In the genomic region with DNA sequence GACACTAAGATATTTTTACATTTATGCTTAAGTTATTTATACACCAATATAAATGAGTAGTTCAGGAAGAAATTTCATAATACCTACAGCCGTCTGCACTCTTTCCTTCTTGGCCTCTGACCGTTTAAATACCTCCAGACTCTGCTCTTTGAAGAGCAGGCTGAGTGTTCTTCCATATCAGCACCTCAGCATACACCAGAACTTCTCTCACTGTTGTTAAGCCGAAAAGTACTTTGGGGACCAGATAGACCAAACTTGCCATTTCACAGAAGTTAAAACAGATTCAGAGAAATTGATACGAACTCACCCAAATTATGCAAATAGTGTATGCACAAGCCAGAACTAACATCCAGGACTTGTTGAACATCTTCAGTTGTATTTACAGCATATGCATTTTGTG, we compare ENCODE assay signal across 1 cellular context.
TF ChIP-seq lines count a peak whose summit lies in the region.

No MANE protein-coding gene starts in this region.

TF ChIP-seq in K562, 482 proteins besides CTCF, POLR2A, EP300 and RAD21:
- TF ChIP-seq JUND (IDR thresholded peaks at IDR 0.05; ENCODE audit: borderline replicate concordance, low read depth, low read length): 0 out of 2 replicates have a peak, but pooled peaks have one; percentile 26
- no peak for TF ChIP-seq JUND (tag; IDR thresholded peaks at IDR 0.05; ENCODE audit: borderline replicate concordance, low read depth, low read length)
- no peak for TF ChIP-seq TAF15 (IDR thresholded peaks at IDR 0.05; ENCODE audit: low read depth, low read length)
- TF ChIP-seq CBFA2T2 (conservative IDR thresholded peaks at IDR 0.05): peak; percentile 59
- 0 out of 2 replicates have a peak, but pooled peaks have one; percentile 11 for TF ChIP-seq SMARCA4 (IDR thresholded peaks at IDR 0.05)
- TF ChIP-seq, protein P1, sequence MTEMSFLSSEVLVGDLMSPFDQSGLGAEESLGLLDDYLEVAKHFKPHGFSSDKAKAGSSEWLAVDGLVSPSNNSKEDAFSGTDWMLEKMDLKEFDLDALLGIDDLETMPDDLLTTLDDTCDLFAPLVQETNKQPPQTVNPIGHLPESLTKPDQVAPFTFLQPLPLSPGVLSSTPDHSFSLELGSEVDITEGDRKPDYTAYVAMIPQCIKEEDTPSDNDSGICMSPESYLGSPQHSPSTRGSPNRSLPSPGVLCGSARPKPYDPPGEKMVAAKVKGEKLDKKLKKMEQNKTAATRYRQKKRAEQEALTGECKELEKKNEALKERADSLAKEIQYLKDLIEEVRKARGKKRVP (CRISPR knock-in tag; IDR thresholded peaks at IDR 0.05): no peak
- peak; percentile 61; the same call in 1 of the 2 replicates for TF ChIP-seq DPF2 (IDR thresholded peaks at IDR 0.05)
- TF ChIP-seq CBFA2T3 (IDR thresholded peaks at IDR 0.05): peak; percentile 80
- TF ChIP-seq STAT5A (IDR thresholded peaks at IDR 0.05; ENCODE audit: borderline replicate concordance, low read length): peak; percentile 62
- no peak for TF ChIP-seq DDX20 (tag; IDR thresholded peaks at IDR 0.05; ENCODE audit: low read depth)
- peak; percentile 33; the same call in 1 of the 2 replicates for TF ChIP-seq TAL1 (IDR thresholded peaks at IDR 0.05)
- no peak for TF ChIP-seq RBM14 (IDR thresholded peaks at IDR 0.05; ENCODE audit: borderline replicate concordance, insufficient read depth, low read depth, low read length)
- peak; percentile 59 for TF ChIP-seq TCF3 (CRISPR knock-in tag; IDR thresholded peaks at IDR 0.05)
- peak; percentile 70 for TF ChIP-seq ARID1B (IDR thresholded peaks at IDR 0.05)
- TF ChIP-seq PML (IDR thresholded peaks at IDR 0.05; ENCODE audit: low read length): no peak
- TF ChIP-seq NCOR1 (IDR thresholded peaks at IDR 0.05): peak; percentile 61
- no peak for TF ChIP-seq CBX3 (IDR thresholded peaks at IDR 0.05; ENCODE audit: borderline replicate concordance in 1 of 2, low read length in 2 of 2)
- TF ChIP-seq TEAD4 (IDR thresholded peaks at IDR 0.05; ENCODE audit: low read length): peak; percentile 51
- TF ChIP-seq TEAD4 (CRISPR knock-in tag; IDR thresholded peaks at IDR 0.05; ENCODE audit: borderline replicate concordance): no peak
- no peak for TF ChIP-seq TOE1 (IDR thresholded peaks at IDR 0.05; ENCODE audit: borderline replicate concordance)
- TF ChIP-seq TOE1 (CRISPR knock-in tag; IDR thresholded peaks at IDR 0.05; ENCODE audit: borderline replicate concordance, low read depth): no peak
- TF ChIP-seq MTF1 (CRISPR knock-in tag; IDR thresholded peaks at IDR 0.05; ENCODE audit: borderline replicate concordance): no peak
- TF ChIP-seq TBP (optimal IDR thresholded peaks at IDR 0.05; ENCODE audit: low read depth, low read length): peak; percentile 28
- no peak for TF ChIP-seq ZNF217 (CRISPR knock-in tag; IDR thresholded peaks at IDR 0.05)
- 0 out of 2 replicates have a peak, but pooled peaks have one; percentile 21 for TF ChIP-seq NCOA6 (IDR thresholded peaks at IDR 0.05)
- no peak for TF ChIP-seq ZNF668 (CRISPR knock-in tag; IDR thresholded peaks at IDR 0.05)
- no peak for TF ChIP-seq POLR3G (IDR thresholded peaks at IDR 0.05; ENCODE audit: extremely low read depth, insufficient read length, insufficient replicate concordance)
